8 cellular contexts compared by ENCODE assay signal in genomic region chr1:167447521-167448136, GRCh38.
DNase-seq lines count a peak whose midpoint lies in the region; ATAC-seq and TF ChIP-seq lines count a peak whose summit lies in the region.

No MANE protein-coding gene starts in this region.

- H3K4me3 ChIP-seq in DOHH2 (ENCODE audit: low read length): no peak overlapping the region

- peak overlapping the region in 7 of 8 donors; percentile 66 to 88 (median 72) for H3K4me3 Mint-ChIP-seq in naive B cell

- peak overlapping the region in 4 of 6 donors; percentile 9 to 73 (median 56) for H3K27ac Mint-ChIP-seq in naive B cell

- ATAC-seq in HG02852 (IDR thresholded peaks at IDR 0.05; ENCODE audit: unreplicated experiment) (peak; percentile 57), naive B cell (ENCODE audit: low read depth in 2 of 2) (peak; percentile 97 to 99), GM21529 (IDR thresholded peaks at IDR 0.05; ENCODE audit: unreplicated experiment) (no peak)

- DNase-seq in RKO (ENCODE audit: low spot score): peak; percentile 37
- DNase-seq in activated effector memory CD4-positive, alpha-beta T cell treated with Interleukin-2 at 50 U/mL for 16 hours: peak; percentile 65
- peak; percentile 58 for DNase-seq in naive B cell
- DNase-seq in ecto neural progenitor cell (ENCODE audit: low spot score): no peak
- DNase-seq in middle frontal gyrus (ENCODE audit: extremely low spot score, low spot score): no peak

- no peaks in the 10 kb centered on the region for H3F3A ChIP-seq in DOHH2 (ENCODE audit: control insufficient read depth, insufficient read depth)

- no peak overlapping the region for H3K27ac ChIP-seq in DOHH2 (ENCODE audit: low read depth, low read length)

- peaks cover 0 to 3% (median 0%) of the 10 kb centered on the region in 3 donors for H3K27me3 Mint-ChIP-seq in naive B cell

- no peaks in the 10 kb centered on the region for H3K79me2 ChIP-seq in DOHH2 (ENCODE audit: control insufficient read depth, low read length)

- H3K4me1 ChIP-seq in DOHH2 (ENCODE audit: control insufficient read depth, low read length): peaks cover 17% of the 10 kb centered on the region

- peaks cover 11 to 27% (median 18%) of the 10 kb centered on the region in 3 donors for H3K4me1 Mint-ChIP-seq in naive B cell

- no peaks in the 10 kb centered on the region for H3K36me3 ChIP-seq in DOHH2 (ENCODE audit: control insufficient read depth, low read length)

- no peaks in the 10 kb centered on the region for H3K9me3 ChIP-seq in DOHH2 (ENCODE audit: control insufficient read depth, insufficient read depth, low read length)

- no peaks in the 10 kb centered on the region for H3K27me3 ChIP-seq in DOHH2 (ENCODE audit: control insufficient read depth, low read length)

- H3K36me3 Mint-ChIP-seq in naive B cell: no peaks in the 10 kb centered on the region

- no peak for TF ChIP-seq CTCF in DOHH2 (IDR thresholded peaks at IDR 0.05; ENCODE audit: low read depth, low read length, poor library complexity, severe bottlenecking)

- H4K20me1 ChIP-seq in DOHH2 (ENCODE audit: control insufficient read depth, insufficient read depth, low read depth, low read length): no peaks in the 10 kb centered on the region

- H3K4me2 ChIP-seq in DOHH2 (ENCODE audit: low read length): peak overlapping the region; percentile 41; the same call in 1 of the 2 replicates

- no peaks in the 10 kb centered on the region for H3K9me2 ChIP-seq in DOHH2 (replicated peaks; ENCODE audit: control insufficient read depth, low read length)

- no peaks in the 10 kb centered on the region for H3K9me3 Mint-ChIP-seq in naive B cell

Comparison
In these comparisons a context has a peak if more than half of its experiments do, and no peak if none do; other contexts are left out.
1. DNase-seq: peak in RKO (single experiment), activated effector memory CD4-positive, alpha-beta T cell treated with Interleukin-2 at 50 U/mL for 16 hours (single experiment) and naive B cell (single experiment); none in ecto neural progenitor cell (single experiment) and middle frontal gyrus (single experiment).